ENCODE assay signal across 18 cellular contexts in genomic region chr15:49848824-49849209, GRCh38.
"Had no signal": no experiment of that assay in that cellular context is flagged by ENCODE, and none has a peak within 500 bp of the region (broad histone marks: within the 10 kb centered on the region; RNA-seq: fewer than 3 reads in every experiment).

No MANE protein-coding gene starts in this region.

- H3K9me3 ChIP-seq: sigmoid colon had no signal

- ATAC-seq: activated T-cell treated with anti-CD3 and anti-CD28 coated beads, Interleukin-2, amount 50 U/mL, for 4 hours; foreskin keratinocyte; left colon; natural killer cell; stimulated activated naive CD8-positive, alpha-beta T cell treated with anti-CD3 and anti-CD28 coated beads, Interleukin-15, Interleukin-2, amounts not matched to agents 100 U/mL and 50 U/mL, for 24 hours had no signal

- H3K4me1 Mint-ChIP-seq: activated naive CD8-positive, alpha-beta T cell treated with anti-CD3 and anti-CD28 coated beads, Interleukin-2, amount 10 ng/mL, durations not matched to agents 7 days and 5 days had no signal

- H3K36me3 Mint-ChIP-seq: activated CD4-positive, alpha-beta memory T cell treated with anti-CD3 and anti-CD28 coated beads for 36 hours had no signal

- H3K27ac ChIP-seq: foreskin keratinocyte had no signal

- H3K4me3 ChIP-seq: lung, sigmoid colon had no signal

- H3K4me1 ChIP-seq: foreskin keratinocyte had no signal

- H3K4me3 Mint-ChIP-seq: activated CD4-positive, alpha-beta memory T cell treated with anti-CD3 and anti-CD28 coated beads for 36 hours; activated naive CD8-positive, alpha-beta T cell treated with anti-CD3 and anti-CD28 coated beads, Interleukin-2, amount 10 ng/mL, durations not matched to agents 7 days and 5 days; activated T-cell treated with anti-CD3 and anti-CD28 coated beads, Interleukin-2, amount 50 U/mL, for 4 hours; natural killer cell had no signal

- H3K27me3 Mint-ChIP-seq: activated CD4-positive, alpha-beta memory T cell treated with anti-CD3 and anti-CD28 coated beads for 36 hours; activated naive CD8-positive, alpha-beta T cell treated with anti-CD3 and anti-CD28 coated beads, Interleukin-2, amount 10 ng/mL, durations not matched to agents 7 days and 5 days had no signal

- H3K27me3 ChIP-seq: foreskin keratinocyte, sigmoid colon had no signal

- H3K36me3 ChIP-seq: sigmoid colon had no signal

- DNase-seq: activated CD4-positive, alpha-beta memory T cell treated with anti-CD3 and anti-CD28 coated beads for 36 hours; activated CD4-positive, alpha-beta T cell treated with anti-CD3 and anti-CD28 coated beads for 1 hour; activated gamma-delta T cell; activated naive CD8-positive, alpha-beta T cell treated with anti-CD3 and anti-CD28 coated beads, Interleukin-2, amount 10 ng/mL, durations not matched to agents 7 days and 5 days; activated T-cell treated with anti-CD3 and anti-CD28 coated beads, Interleukin-2, amount 50 U/mL, for 4 hours; caudate nucleus; cortex of kidney; effector memory CD4-positive, alpha-beta T cell; foreskin keratinocyte; head of caudate nucleus; left colon; natural killer cell; sigmoid colon; stimulated activated CD4-positive, alpha-beta T cell treated with anti-CD3 and anti-CD28 coated beads, Interleukin-2, amount 100 ng/mL, for 48 hours; stimulated activated CD8-positive, alpha-beta memory T cell treated with anti-CD3 and anti-CD28 coated beads, Interleukin-4, amount 100 ng/mL, for 48 hours; stimulated activated naive CD8-positive, alpha-beta T cell treated with anti-CD3 and anti-CD28 coated beads, Interleukin-15, Interleukin-2, amounts not matched to agents 100 U/mL and 50 U/mL, for 24 hours; T-helper 9 cell had no signal

- H3K27ac Mint-ChIP-seq: activated CD4-positive, alpha-beta memory T cell treated with anti-CD3 and anti-CD28 coated beads for 36 hours; activated naive CD8-positive, alpha-beta T cell treated with anti-CD3 and anti-CD28 coated beads, Interleukin-2, amount 10 ng/mL, durations not matched to agents 7 days and 5 days had no signal
